In genomic region chr14:77337255-77337654, GRCh38 we compare ENCODE assay signal across 1 cellular context.
TF ChIP-seq lines count a peak whose summit lies in the region.

No MANE protein-coding gene starts in this region.

TF ChIP-seq in H1, 55 proteins besides CTCF, POLR2A, EP300 and RAD21:
- peak; percentile 17; the same call in 1 of the 2 replicates for TF ChIP-seq KDM1A (IDR thresholded peaks at IDR 0.05; ENCODE audit: borderline replicate concordance, low read length)
